15 cellular contexts compared by ENCODE assay signal in the genomic region with DNA sequence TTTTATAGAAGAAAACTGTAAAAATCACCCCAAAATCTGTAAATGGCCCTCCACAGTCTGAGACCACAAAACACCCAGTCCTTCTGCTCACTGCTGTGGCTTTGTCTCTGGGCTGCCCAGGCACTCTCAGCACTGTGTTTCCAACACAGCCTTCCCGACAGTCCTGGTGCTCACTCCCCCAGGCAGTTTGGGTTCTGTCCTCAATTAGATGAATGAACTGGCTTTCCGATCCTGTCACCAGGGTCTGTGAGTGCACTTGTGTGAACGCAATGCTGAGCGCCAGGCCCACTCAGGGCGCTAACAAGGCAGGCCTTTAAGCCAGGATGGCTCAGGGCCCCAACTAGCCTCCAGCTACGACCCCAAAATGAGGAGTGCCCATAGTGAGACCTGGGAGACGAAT. TPM values are rescaled to one million over a fixed set of nuclear protein-coding genes. Genes with fewer than 3 reads are reported as not detected.
A peak's percentile ranks its signal among the peaks of the same experiment; 100 is the strongest.
DNase-seq lines count a peak whose midpoint lies in the region; ATAC-seq, FAIRE-seq and TF ChIP-seq lines count a peak whose summit lies in the region.
"Had no signal": no experiment of that assay in that cellular context is flagged by ENCODE, and none has a peak within 500 bp of the region (broad histone marks: within the 10 kb centered on the region; RNA-seq: fewer than 3 reads in every experiment).

No MANE protein-coding gene starts in this region.

- H3K18ac ChIP-seq in H1 (ENCODE audit: extremely low read depth, low read length): no peak overlapping the region

- TF ChIP-seq POLR2A in H1 (IDR thresholded peaks at IDR 0.05; ENCODE audit: control extremely low read depth in 1 of 2, low read depth in 2 of 2, low read length in 2 of 2) (no peak), GM12892 (IDR thresholded peaks at IDR 0.05; ENCODE audit: low read depth, low read length) (no peak)

- H2BK120ac ChIP-seq in H1 (replicated peaks; ENCODE audit: low read depth, low read length): no peak overlapping the region

- no peak overlapping the region for H3K56ac ChIP-seq in H1 (replicated peaks; ENCODE audit: insufficient read length, low read depth, low read length)

- no peak overlapping the region for H3K27ac ChIP-seq in CD4-positive, CD25-positive, alpha-beta regulatory T cell (ENCODE audit: insufficient read depth, low read length, poor library complexity, severe bottlenecking)
- H3K27ac ChIP-seq in DND-41 (ENCODE audit: low read length) (no peak overlapping the region), H1 (ENCODE audit: low read depth, low read length) (no peak overlapping the region), osteoblast (ENCODE audit: low read depth, low read length) (no peak overlapping the region)
- H3K27ac ChIP-seq: KMS-11, PC-9 had no signal

- peaks cover 52% of the 10 kb centered on the region for H4K20me1 ChIP-seq in DND-41 (ENCODE audit: insufficient read depth, low read length)
- H4K20me1 ChIP-seq in H1 (replicated peaks in 1 of 2; ENCODE audit: control insufficient read depth in 1 of 2, insufficient read depth in 2 of 2, low read length in 2 of 2): peaks cover 6 to 12% of the 10 kb centered on the region in 2 experiments
- peaks cover 12% of the 10 kb centered on the region for H4K20me1 ChIP-seq in osteoblast (ENCODE audit: insufficient read depth, low read length)

- H3K4me1 ChIP-seq in CD4-positive, CD25-positive, alpha-beta regulatory T cell (ENCODE audit: control insufficient read depth, insufficient read depth, low read length, poor library complexity, severe bottlenecking): peaks cover 28% of the 10 kb centered on the region
- peaks cover 42% of the 10 kb centered on the region for H3K4me1 ChIP-seq in DND-41 (ENCODE audit: insufficient read depth, low read length)
- peaks cover 0 to 2% (median 0%) of the 10 kb centered on the region in 4 experiments; a peak in 2 of 7 replicates for H3K4me1 ChIP-seq in H1 (replicated peaks in 1 of 4; ENCODE audit: control insufficient read depth in 3 of 4, insufficient read depth in 4 of 4, low read length in 3 of 4)
- peaks cover 20% of the 10 kb centered on the region for H3K4me1 ChIP-seq in osteoblast (ENCODE audit: insufficient read depth, low read length)

- H3K4me2 ChIP-seq in DND-41 (ENCODE audit: insufficient read depth, low read length) (0 out of 2 replicates have a peak overlapping the region, but pooled peaks have one; percentile 84), H1 (ENCODE audit: insufficient read depth in 1 of 2, low read depth in 2 of 2, low read length in 2 of 2) (no peak overlapping the region), osteoblast (ENCODE audit: insufficient read depth, low read length) (no peak overlapping the region)
- H3K4me2 ChIP-seq: KMS-11, PC-9 had no signal

- peak overlapping the region; percentile 73; the same call in 1 of the 2 replicates for H4K8ac ChIP-seq in H1 (ENCODE audit: extremely low read depth, insufficient read depth, low read length)

- no peak overlapping the region for H3K14ac ChIP-seq in H1 (ENCODE audit: insufficient read length)

- H2AK5ac ChIP-seq in H1 (ENCODE audit: low read depth, low read length): no peak overlapping the region

- H3K79me1 ChIP-seq in H1 (ENCODE audit: low read depth, low read length): peaks cover 16% of the 10 kb centered on the region

- peaks cover 82% of the 10 kb centered on the region for H3K79me2 ChIP-seq in DND-41 (ENCODE audit: insufficient read depth, low read length)
- H3K79me2 ChIP-seq in H1 (ENCODE audit: control insufficient read depth in 1 of 2, insufficient read depth in 2 of 2, low read length in 2 of 2): peaks cover 8 to 53% of the 10 kb centered on the region in 2 experiments
- peaks cover 53% of the 10 kb centered on the region for H3K79me2 ChIP-seq in osteoblast (ENCODE audit: insufficient read depth, low read length)

- FAIRE-seq in H1 (lab: Jason Lieb, UNC) (no peak), GM12892 (lab: Jason Lieb, UNC) (no peak)
- FAIRE-seq: HepG2 had no signal

- peak overlapping the region in 2 of 3 donors; percentile 64 to 71 for H3K27ac Mint-ChIP-seq in CD4-positive, CD25-positive, alpha-beta regulatory T cell
- no peak overlapping the region for H3K27ac Mint-ChIP-seq in activated CD4-positive, alpha-beta T cell treated with anti-CD3 and anti-CD28 coated beads for 36 hours
- H3K27ac Mint-ChIP-seq: B cell had no signal

- peaks cover 7% of the 10 kb centered on the region for H3K36me3 Mint-ChIP-seq in CD4-positive, CD25-positive, alpha-beta regulatory T cell
- H3K36me3 Mint-ChIP-seq in activated CD4-positive, alpha-beta T cell treated with anti-CD3 and anti-CD28 coated beads for 36 hours (ENCODE audit: low read depth): peaks cover 21% of the 10 kb centered on the region

- no peak overlapping the region for H2BK12ac ChIP-seq in H1 (ENCODE audit: low read depth, low read length)

- H4K91ac ChIP-seq in H1 (replicated peaks; ENCODE audit: insufficient read length, low read length): no peak overlapping the region

- peak overlapping the region; percentile 15 to 76 (median 30) for H3K4me3 Mint-ChIP-seq in CD4-positive, CD25-positive, alpha-beta regulatory T cell
- no peak overlapping the region for H3K4me3 Mint-ChIP-seq in activated CD4-positive, alpha-beta T cell treated with anti-CD3 and anti-CD28 coated beads for 36 hours

- H3K9ac ChIP-seq in DND-41 (ENCODE audit: low read depth, low read length) (no peak overlapping the region), H1 (replicated peaks in 1 of 4; ENCODE audit: extremely low read depth in 1 of 4, low read depth in 3 of 4, low read length in 3 of 4) (no peak overlapping the region)
- H3K9ac ChIP-seq: KMS-11 had no signal

- DNase-seq in CD4-positive, CD25-positive, alpha-beta regulatory T cell: no peak
- DNase-seq in DND-41: no peak
- DNase-seq in H1 (ENCODE audit: low read depth in 1 of 2, low spot score in 2 of 2): no peak
- peak; percentile 62 for DNase-seq in osteoblast (ENCODE audit: insufficient read length, low spot score, missing footprints)
- no peak for DNase-seq in GM12892 (ENCODE audit: insufficient read length)
- DNase-seq in activated CD4-positive, alpha-beta T cell treated with anti-CD3 and anti-CD28 coated beads for 36 hours: no peak
- DNase-seq: NCI-H1092 treated with DMSO at 0.1 percent for 48 hours, NCI-H1694 treated with DMSO at 0.1 percent for 48 hours, NCI-H2107, NCI-H2227 treated with DMSO at 0.1 percent for 48 hours, PC-9 had no signal

- no peaks in the 10 kb centered on the region for H3K9me3 Mint-ChIP-seq in CD4-positive, CD25-positive, alpha-beta regulatory T cell
- no peaks in the 10 kb centered on the region for H3K9me3 Mint-ChIP-seq in activated CD4-positive, alpha-beta T cell treated with anti-CD3 and anti-CD28 coated beads for 36 hours (ENCODE audit: low read depth)

- no peak overlapping the region for H2BK5ac ChIP-seq in H1 (ENCODE audit: low read depth, low read length)

- peaks cover 0 to 51% (median 17%) of the 10 kb centered on the region in 4 donors for H3K4me1 Mint-ChIP-seq in CD4-positive, CD25-positive, alpha-beta regulatory T cell
- H3K4me1 Mint-ChIP-seq in activated CD4-positive, alpha-beta T cell treated with anti-CD3 and anti-CD28 coated beads for 36 hours: peaks cover 24% of the 10 kb centered on the region

- H3K4me3 ChIP-seq in CD4-positive, CD25-positive, alpha-beta regulatory T cell (ENCODE audit: low read depth, low read length): no peak overlapping the region
- H3K4me3 ChIP-seq in DND-41 (ENCODE audit: low read depth in 1 of 2, low read length in 2 of 2) (no peak overlapping the region), H1 (ENCODE audit: extremely low read depth in 1 of 4, insufficient read depth in 2 of 4, low read depth in 3 of 4, low read length in 4 of 4) (no peak overlapping the region), osteoblast (ENCODE audit: insufficient read depth, low read length) (no peak overlapping the region)
- H3K4me3 ChIP-seq: PC-9 had no signal

- TF ChIP-seq CTCF in DND-41 (IDR thresholded peaks at IDR 0.05; ENCODE audit: borderline replicate concordance, extremely low read depth, low read length, poor library complexity, severe bottlenecking): no peak
- no peak for TF ChIP-seq CTCF in H1 (IDR thresholded peaks at IDR 0.05; ENCODE audit: control extremely low read depth in 1 of 3, insufficient read depth in 1 of 3, low read depth in 1 of 3, low read length in 3 of 3)
- no peak for TF ChIP-seq CTCF in osteoblast (IDR thresholded peaks at IDR 0.05; ENCODE audit: extremely low read depth, low read depth, low read length)

- H2BK20ac ChIP-seq in H1 (ENCODE audit: low read length): no peak overlapping the region

- intact Hi-C loops in activated CD4-positive, alpha-beta T cell treated with anti-CD3 and anti-CD28 coated beads for 36 hours (cut with DNase I, micrococcal nuclease): no loop called here

- POLR2A ChIA-PET in H1 (lab: Charles Lee; ENCODE audit: partially characterized antibody): no interaction called here
- POLR2A ChIA-PET in activated CD4-positive, alpha-beta T cell treated with anti-CD3 and anti-CD28 coated beads for 36 hours (lab: Charles Lee): no interaction called here

- TF ChIP-seq EP300 in H1 (IDR thresholded peaks at IDR 0.05; ENCODE audit: borderline replicate concordance in 1 of 2, low read depth in 2 of 2, low read length in 2 of 2): no peak

- no peak for TF ChIP-seq RAD21 in H1 (IDR thresholded peaks at IDR 0.05 in 1 of 2, conservative IDR thresholded peaks at IDR 0.05 in 1 of 2; ENCODE audit: low read depth in 2 of 2, low read length in 2 of 2)

- no peak overlapping the region for H4K5ac ChIP-seq in H1 (ENCODE audit: insufficient read length, low read depth, low read length)

- no peaks in the 10 kb centered on the region for H3K9me3 ChIP-seq in CD4-positive, CD25-positive, alpha-beta regulatory T cell (ENCODE audit: control insufficient read depth in 2 of 2, low read length in 2 of 2)
- no peaks in the 10 kb centered on the region for H3K9me3 ChIP-seq in DND-41 (ENCODE audit: insufficient read depth, low read length, severe bottlenecking)
- no peaks in the 10 kb centered on the region for H3K9me3 ChIP-seq in H1 (ENCODE audit: insufficient read depth in 2 of 2, low read depth in 1 of 2, low read length in 1 of 2)
- no peaks in the 10 kb centered on the region for H3K9me3 ChIP-seq in osteoblast (ENCODE audit: low read depth, low read length)

- 96% methylated on average over 7 of the region's 7 CpGs; no CpG with 5 or more reads in 1 of the 2 experiments for WGBS in H1 (ENCODE audit: extremely low coverage in 1 of 2, insufficient coverage in 1 of 2, insufficient read length in 1 of 2, insufficient replicate concordance in 2 of 2, low coverage in 1 of 2, low lambda C conversion rate in 2 of 2, missing lambda C conversion rate in 1 of 2), 2 experiments

- no peak overlapping the region for H2BK15ac ChIP-seq in H1 (ENCODE audit: low read length)

- H3K36me3 ChIP-seq in CD4-positive, CD25-positive, alpha-beta regulatory T cell (ENCODE audit: control insufficient read depth, insufficient read depth, low read length): peaks cover 28% of the 10 kb centered on the region
- H3K36me3 ChIP-seq in DND-41 (ENCODE audit: insufficient read depth, low read length) (peaks cover 65% of the 10 kb centered on the region), H1 (ENCODE audit: control insufficient read depth in 2 of 4, insufficient read depth in 4 of 4, low read length in 3 of 4) (peaks cover 5 to 30% (median 20%) of the 10 kb centered on the region in 4 experiments; a peak in 6 of 8 replicates), osteoblast (ENCODE audit: insufficient read depth, low read length) (peaks cover 24% of the 10 kb centered on the region)

- H3K23ac ChIP-seq in H1 (ENCODE audit: insufficient read length): no peak overlapping the region

- H3K27me3 Mint-ChIP-seq in CD4-positive, CD25-positive, alpha-beta regulatory T cell: no peaks in the 10 kb centered on the region
- no peaks in the 10 kb centered on the region for H3K27me3 Mint-ChIP-seq in activated CD4-positive, alpha-beta T cell treated with anti-CD3 and anti-CD28 coated beads for 36 hours
- H3K27me3 Mint-ChIP-seq: B cell had no signal

- H2AFZ ChIP-seq in DND-41 (ENCODE audit: low read depth, low read length) (no peak overlapping the region), H1 (ENCODE audit: low read length) (no peak overlapping the region), osteoblast (ENCODE audit: low read length) (no peak overlapping the region)
- H2AFZ ChIP-seq: PC-9 had no signal

- H3K23me2 ChIP-seq in H1 (ENCODE audit: low read depth, low read length): peaks cover 8% of the 10 kb centered on the region; the same call in 1 of the 2 replicates

- CTCF ChIA-PET in H1 (lab: Charles Lee; ENCODE audit: partially characterized antibody): interaction anchor here (1.5 kb wide), 1 partner anchor 92 kb away, joined by 3 read pairs; no protein-coding TSS in a partner anchor
- CTCF ChIA-PET in activated CD4-positive, alpha-beta T cell treated with anti-CD3 and anti-CD28 coated beads for 36 hours (lab: Charles Lee): interaction anchor here (1.3 to 1.6 kb wide), 2 partner anchors 12 to 18 kb away, joined by 3 to 5 read pairs; no protein-coding TSS in a partner anchor

- no peak for ATAC-seq in CD4-positive, CD25-positive, alpha-beta regulatory T cell (ENCODE audit: low read depth in 2 of 2)
- ATAC-seq in DND-41 (ENCODE audit: insufficient read depth, low read depth) (no peak), GM18868 (IDR thresholded peaks at IDR 0.05; ENCODE audit: unreplicated experiment) (no peak)
- no peak for ATAC-seq in activated CD4-positive, alpha-beta T cell treated with anti-CD3 and anti-CD28 coated beads for 36 hours
- ATAC-seq: HepG2 had no signal

- H3K4ac ChIP-seq in H1 (replicated peaks; ENCODE audit: insufficient read length, low read depth, low read length): no peak overlapping the region

- H3K27me3 ChIP-seq in CD4-positive, CD25-positive, alpha-beta regulatory T cell (ENCODE audit: control insufficient read depth, insufficient read depth, low read length): no peaks in the 10 kb centered on the region
- H3K27me3 ChIP-seq in DND-41 (ENCODE audit: insufficient read depth, low read length, poor library complexity): no peaks in the 10 kb centered on the region
- no peaks in the 10 kb centered on the region for H3K27me3 ChIP-seq in H1 (replicated peaks in 1 of 4; ENCODE audit: control insufficient read depth in 3 of 4, extremely low read depth in 1 of 4, insufficient read depth in 3 of 4, low read length in 3 of 4)
- no peaks in the 10 kb centered on the region for H3K27me3 ChIP-seq in osteoblast (ENCODE audit: insufficient read depth, low read length)

RNA-seq across cellular contexts. Expression of a gene that starts 3.3 kb away (rescaled TPM):
- total RNA-seq in CD4-positive, CD25-positive, alpha-beta regulatory T cell: 282 TPM
- polyA plus RNA-seq in CD4-positive, CD25-positive, alpha-beta regulatory T cell: 100 to 1,000 TPM; 225 to 380 (median 339) TPM
- total RNA-seq in H1 (2021; fragmentation: NEBNext Ultra II Directional; extraction: Animal tissue kit (Norgen Biotek cat#: 25700)): 38.8 and 40.4 TPM in 2 replicates
- 44.6 and 61.5 TPM in 2 replicates for polyA plus RNA-seq in H1 (2011; rRNA removed)
- polyA plus RNA-seq in H1 (2011; cell fraction: cytosol; rRNA removed): 39.0 TPM
- polyA plus RNA-seq in H1 (2011; cell fraction: nucleus; rRNA removed): 51.0 TPM
- polyA plus RNA-seq in H1 (2012, experiment 1 of 2): 21.3 to 37.3 TPM (median 33.3 TPM) in 4 replicates
- polyA plus RNA-seq in H1 (2012, experiment 2 of 2): 26.7 TPM
- 17.3 TPM for polyA plus RNA-seq in H1 (2013, experiment 1 of 2)
- 16.6 TPM for polyA plus RNA-seq in H1 (2013, experiment 2 of 2)
- 21.0 and 24.8 TPM in 2 replicates for polyA minus RNA-seq in H1 (2011; rRNA and poly(A)+ RNA removed)
- polyA minus RNA-seq in H1 (2011; cell fraction: cytosol; rRNA and poly(A)+ RNA removed): 34.5 TPM
- polyA minus RNA-seq in H1 (2011; cell fraction: nucleus; rRNA and poly(A)+ RNA removed): 27.3 TPM
- 66.2 and 72.2 TPM in 2 replicates for total RNA-seq in osteoblast
- polyA plus RNA-seq in GM12892 (2012; ENCODE audit: missing spikeins): 16.1 TPM
- total RNA-seq in activated CD4-positive, alpha-beta T cell treated with anti-CD3 and anti-CD28 coated beads for 36 hours: 10 to 100 TPM; 50.2 to 61.7 TPM

RNA-seq across cellular contexts. Expression of a gene that starts 12.5 kb away (rescaled TPM):
- 7.3 TPM for total RNA-seq in CD4-positive, CD25-positive, alpha-beta regulatory T cell
- 10 to 100 TPM; 33.4 to 39.7 (median 37.8) TPM for polyA plus RNA-seq in CD4-positive, CD25-positive, alpha-beta regulatory T cell
- total RNA-seq in H1 (2021; fragmentation: NEBNext Ultra II Directional; extraction: Animal tissue kit (Norgen Biotek cat#: 25700)): 38.6 and 38.7 TPM in 2 replicates
- polyA plus RNA-seq in H1 (2011; rRNA removed): 17.2 and 19.0 TPM in 2 replicates
- polyA plus RNA-seq in H1 (2011; cell fraction: cytosol; rRNA removed): 26.2 TPM
- polyA plus RNA-seq in H1 (2011; cell fraction: nucleus; rRNA removed): 20.0 TPM
- 36.9 to 43.2 TPM (median 37.8 TPM) in 4 replicates for polyA plus RNA-seq in H1 (2012, experiment 1 of 2)
- 19.2 TPM for polyA plus RNA-seq in H1 (2012, experiment 2 of 2)
- polyA plus RNA-seq in H1 (2013, experiment 1 of 2): 28.5 TPM
- polyA plus RNA-seq in H1 (2013, experiment 2 of 2): 29.2 TPM
- 26.9 and 29.8 TPM in 2 replicates for polyA minus RNA-seq in H1 (2011; rRNA and poly(A)+ RNA removed)
- 13.9 TPM for polyA minus RNA-seq in H1 (2011; cell fraction: cytosol; rRNA and poly(A)+ RNA removed)
- 13.0 TPM for polyA minus RNA-seq in H1 (2011; cell fraction: nucleus; rRNA and poly(A)+ RNA removed)
- 21.4 and 21.5 TPM in 2 replicates for total RNA-seq in osteoblast
- 45.2 TPM for polyA plus RNA-seq in GM12892 (2012; ENCODE audit: missing spikeins)
- 10 to 100 TPM; 28.7 to 32.1 TPM for total RNA-seq in activated CD4-positive, alpha-beta T cell treated with anti-CD3 and anti-CD28 coated beads for 36 hours

RNA-seq across cellular contexts. Expression of a gene that starts 12.6 kb away (rescaled TPM):
- total RNA-seq in CD4-positive, CD25-positive, alpha-beta regulatory T cell: 17.5 TPM
- polyA plus RNA-seq in CD4-positive, CD25-positive, alpha-beta regulatory T cell: 10 to 100 TPM; 60.4 to 73.7 (median 70.9) TPM
- total RNA-seq in H1 (2021; fragmentation: NEBNext Ultra II Directional; extraction: Animal tissue kit (Norgen Biotek cat#: 25700)): 76.1 and 85.2 TPM in 2 replicates
- polyA plus RNA-seq in H1 (2011; rRNA removed): 89.5 and 101 TPM in 2 replicates
- polyA plus RNA-seq in H1 (2011; cell fraction: cytosol; rRNA removed): 97.8 TPM
- 69.8 TPM for polyA plus RNA-seq in H1 (2011; cell fraction: nucleus; rRNA removed)
- polyA plus RNA-seq in H1 (2012, experiment 1 of 2): 103 to 158 TPM (median 150 TPM) in 4 replicates
- polyA plus RNA-seq in H1 (2012, experiment 2 of 2): 122 TPM
- 52.9 TPM for polyA plus RNA-seq in H1 (2013, experiment 1 of 2)
- polyA plus RNA-seq in H1 (2013, experiment 2 of 2): 59.3 TPM
- 29.5 and 36.6 TPM in 2 replicates for polyA minus RNA-seq in H1 (2011; rRNA and poly(A)+ RNA removed)
- polyA minus RNA-seq in H1 (2011; cell fraction: cytosol; rRNA and poly(A)+ RNA removed): 29.8 TPM
- polyA minus RNA-seq in H1 (2011; cell fraction: nucleus; rRNA and poly(A)+ RNA removed): 20.8 TPM
- total RNA-seq in osteoblast: 18.5 and 21.8 TPM in 2 replicates
- polyA plus RNA-seq in GM12892 (2012; ENCODE audit: missing spikeins): 39.5 TPM
- total RNA-seq in activated CD4-positive, alpha-beta T cell treated with anti-CD3 and anti-CD28 coated beads for 36 hours: 100 to 1,000 TPM in 1 of 2 experiments, 10 to 100 TPM in 1; 52.5 to 100 TPM
